Comparison of ENCODE assay signal across 29 cellular contexts in genomic region chr11:2105536-2105935, GRCh38. TPM values are rescaled to one million over a fixed set of nuclear protein-coding genes. Genes with fewer than 3 reads are reported as not detected.
"Had no signal": no experiment of that assay in that cellular context is flagged by ENCODE, and none has a peak within 500 bp of the region (broad histone marks: within the 10 kb centered on the region; RNA-seq: fewer than 3 reads in every experiment).

No MANE protein-coding gene starts in this region.

- H3K4me3 Mint-ChIP-seq: activated CD4-positive, alpha-beta T cell treated with anti-CD3 and anti-CD28 coated beads for 36 hours; activated CD8-positive, alpha-beta T cell treated with anti-CD3 and anti-CD28 coated beads for 36 hours; activated naive CD4-positive, alpha-beta T cell treated with anti-CD3 and anti-CD28 coated beads, Interleukin-2, amount 50 U/mL, for 24 hours; activated T-cell treated with anti-CD3 and anti-CD28 coated beads, Interleukin-2, amount 50 U/mL, for 72 hours had no signal

- DNase-seq: activated CD4-positive, alpha-beta T cell treated with anti-CD3 and anti-CD28 coated beads for 36 hours; activated CD8-positive, alpha-beta memory T cell treated with anti-CD3 and anti-CD28 coated beads, Interleukin-2, amount 50 U/mL, for 4 hours; activated CD8-positive, alpha-beta T cell treated with anti-CD3 and anti-CD28 coated beads for 36 hours; activated gamma-delta T cell treated with Interleukin-2 at 50 U/mL for 16 hours; activated T-cell treated with anti-CD3 and anti-CD28 coated beads, Interleukin-2, amount 50 U/mL, for 72 hours; body of pancreas; central memory CD4-positive, alpha-beta T cell; Karpas-422; MM.1S; NCI-H1105 treated with DMSO at 0.1 percent for 48 hours; NCI-H146; NCI-H1930; NCI-H2107; NCI-H2171 treated with DMSO at 0.1 percent for 48 hours; NCI-H226; NCI-H526 treated with DMSO at 0.1 percent for 48 hours; NCI-H82; SJCRH30; SK-N-SH; WERI-Rb-1 had no signal

- H3K36me3 ChIP-seq: SJCRH30, WERI-Rb-1 had no signal

- H3K36me3 Mint-ChIP-seq: activated naive CD4-positive, alpha-beta T cell treated with anti-CD3 and anti-CD28 coated beads, Interleukin-2, amount 50 U/mL, for 24 hours had no signal

- H3K27me3 ChIP-seq: body of pancreas, SJCRH30 had no signal

- H3K9me3 ChIP-seq: body of pancreas, SJCRH30, SK-N-SH had no signal

- ATAC-seq: activated CD4-positive, alpha-beta T cell treated with anti-CD3 and anti-CD28 coated beads for 36 hours; activated CD8-positive, alpha-beta T cell treated with anti-CD3 and anti-CD28 coated beads for 36 hours; activated T-cell treated with anti-CD3 and anti-CD28 coated beads, Interleukin-2, amount 50 U/mL, for 72 hours; body of pancreas; K562; Right ventricle myocardium inferior had no signal

- H3K9me3 Mint-ChIP-seq: activated CD8-positive, alpha-beta T cell treated with anti-CD3 and anti-CD28 coated beads for 36 hours; activated naive CD4-positive, alpha-beta T cell treated with anti-CD3 and anti-CD28 coated beads, Interleukin-2, amount 50 U/mL, for 24 hours; activated T-cell treated with anti-CD3 and anti-CD28 coated beads, Interleukin-2, amount 50 U/mL, for 72 hours; activated T-helper 2 cell treated with anti-CD3 and anti-CD28 coated beads, Interferon-gamma antibody, Interleukin-2, Interleukin-4, amounts not matched to agents 10 μg/mL and 5 μg/mL and 100 μg/mL, durations not matched to agents 14 hours and 24 hours and 36 hours had no signal

- H3K27ac ChIP-seq: body of pancreas, SJCRH30, WERI-Rb-1 had no signal

- H3K4me1 Mint-ChIP-seq: activated CD4-positive, alpha-beta T cell treated with anti-CD3 and anti-CD28 coated beads for 36 hours; activated naive CD4-positive, alpha-beta T cell treated with anti-CD3 and anti-CD28 coated beads, Interleukin-2, amount 50 U/mL, for 24 hours had no signal

- H3K4me3 ChIP-seq: body of pancreas, K562, SJCRH30 had no signal

- H3K27ac Mint-ChIP-seq: activated CD4-positive, alpha-beta T cell treated with anti-CD3 and anti-CD28 coated beads for 36 hours; activated CD8-positive, alpha-beta T cell treated with anti-CD3 and anti-CD28 coated beads for 36 hours; activated naive CD4-positive, alpha-beta T cell treated with anti-CD3 and anti-CD28 coated beads, Interleukin-2, amount 50 U/mL, for 24 hours; activated T-cell treated with anti-CD3 and anti-CD28 coated beads, Interleukin-2, amount 50 U/mL, for 72 hours; activated T-helper 2 cell treated with anti-CD3 and anti-CD28 coated beads, Interferon-gamma antibody, Interleukin-2, Interleukin-4, amounts not matched to agents 10 μg/mL and 5 μg/mL and 100 μg/mL, durations not matched to agents 14 hours and 24 hours and 36 hours had no signal

- H3K27me3 Mint-ChIP-seq: activated naive CD4-positive, alpha-beta T cell treated with anti-CD3 and anti-CD28 coated beads, Interleukin-2, amount 50 U/mL, for 24 hours had no signal

RNA-seq across cellular contexts. Expression of gene IGF2, which starts 33.7 kb away (rescaled TPM):
- total RNA-seq: OCI-LY7; RPMI7951; T-helper 2 cell treated with Interferon-gamma antibody and Interleukin-4, amounts not matched to agents 100 ng/mL and 5 ng/mL, for 36 hours had no signal
- polyA plus RNA-seq: K562 had no signal

RNA-seq across cellular contexts. Expression of gene INS, which starts 55.5 kb away (rescaled TPM):
- total RNA-seq: activated CD4-positive, alpha-beta T cell treated with anti-CD3 and anti-CD28 coated beads for 36 hours; activated CD8-positive, alpha-beta T cell treated with anti-CD3 and anti-CD28 coated beads for 36 hours; activated T-cell treated with anti-CD3 and anti-CD28 coated beads, Interleukin-2, amount 50 U/mL, for 72 hours; activated T-helper 2 cell treated with anti-CD3 and anti-CD28 coated beads, Interferon-gamma antibody, Interleukin-2, Interleukin-4, amounts not matched to agents 10 μg/mL and 5 μg/mL and 100 μg/mL, durations not matched to agents 14 hours and 24 hours and 36 hours; bronchial epithelial cell; K562; NCI-H460; OCI-LY7; Right ventricle myocardium inferior; RPMI7951; SJCRH30; T-helper 2 cell treated with Interferon-gamma antibody and Interleukin-4, amounts not matched to agents 100 ng/mL and 5 ng/mL, for 36 hours had no signal
- polyA plus RNA-seq: K562, SK-N-SH had no signal
